Comparison of ENCODE assay signal across 8 cellular contexts in genomic region chr3:129593595-129594339, GRCh38. TPM values are rescaled to one million over a fixed set of nuclear protein-coding genes. Genes with fewer than 3 reads are reported as not detected.
DNase-seq lines count a peak whose midpoint lies in the region; ATAC-seq, FAIRE-seq and TF ChIP-seq lines count a peak whose summit lies in the region.

No MANE protein-coding gene starts in this region.

- no peak for TF ChIP-seq POLR2A in H1 (IDR thresholded peaks at IDR 0.05; ENCODE audit: control extremely low read depth in 1 of 2, low read depth in 2 of 2, low read length in 2 of 2)

- H3K23ac ChIP-seq in H1 (ENCODE audit: insufficient read length) = no peak overlapping the region

- no peaks in the 10 kb centered on the region; the same call in 1 of the 2 replicates for H3K23me2 ChIP-seq in H1 (ENCODE audit: low read depth, low read length)

- peak overlapping the region; percentile 24 for H4K5ac ChIP-seq in H1 (ENCODE audit: insufficient read length, low read depth, low read length)

- peak overlapping the region; percentile 99 for H3K27ac ChIP-seq in BLaER1
- no peak overlapping the region for H3K27ac ChIP-seq in H1 (ENCODE audit: low read depth, low read length)

- H2AK5ac ChIP-seq in H1 (ENCODE audit: low read depth, low read length) = peak overlapping the region; percentile 87

- peak overlapping the region; percentile 8 for H2BK120ac ChIP-seq in H1 (replicated peaks; ENCODE audit: low read depth, low read length)

- H3K4ac ChIP-seq in H1 (replicated peaks; ENCODE audit: insufficient read length, low read depth, low read length) = peak overlapping the region; percentile 82

- H4K20me1 ChIP-seq in BLaER1 = peaks cover 12% of the 10 kb centered on the region
- H4K20me1 ChIP-seq in H1 (replicated peaks in 1 of 2; ENCODE audit: control insufficient read depth in 1 of 2, insufficient read depth in 2 of 2, low read length in 2 of 2) = no peaks in the 10 kb centered on the region

- H2BK5ac ChIP-seq in H1 (ENCODE audit: low read depth, low read length) = peak overlapping the region; percentile 93

- H3K4me2 ChIP-seq in BLaER1 = peak overlapping the region; percentile 100
- peak overlapping the region; percentile 61 to 75 for H3K4me2 ChIP-seq in H1 (ENCODE audit: insufficient read depth in 1 of 2, low read depth in 2 of 2, low read length in 2 of 2)

- no peak for TF ChIP-seq EP300 in H1 (IDR thresholded peaks at IDR 0.05; ENCODE audit: borderline replicate concordance in 1 of 2, low read depth in 2 of 2, low read length in 2 of 2)

- peak overlapping the region; percentile 99 for H2BK15ac ChIP-seq in H1 (ENCODE audit: low read length)

- H2BK12ac ChIP-seq in H1 (ENCODE audit: low read depth, low read length) = peak overlapping the region; percentile 99

- H3K36me3 ChIP-seq in BLaER1 = no peaks in the 10 kb centered on the region
- H3K36me3 ChIP-seq in H1 (ENCODE audit: control insufficient read depth in 2 of 4, insufficient read depth in 4 of 4, low read length in 3 of 4) = no peaks in the 10 kb centered on the region

- H3K4me1 ChIP-seq in BLaER1 = peaks cover 98% of the 10 kb centered on the region
- peaks cover 13 to 58% (median 48%) of the 10 kb centered on the region in 4 experiments for H3K4me1 ChIP-seq in H1 (replicated peaks in 1 of 4; ENCODE audit: control insufficient read depth in 3 of 4, insufficient read depth in 4 of 4, low read length in 3 of 4)

- TF ChIP-seq CTCF in H1 (IDR thresholded peaks at IDR 0.05; ENCODE audit: control extremely low read depth in 1 of 3, insufficient read depth in 1 of 3, low read depth in 1 of 3, low read length in 3 of 3) = no peak

- WGBS in H1 (ENCODE audit: extremely low coverage in 1 of 2, insufficient coverage in 1 of 2, insufficient read length in 1 of 2, insufficient replicate concordance in 2 of 2, low coverage in 1 of 2, low lambda C conversion rate in 2 of 2, missing lambda C conversion rate in 1 of 2), 2 experiments = 35% methylated on average over 22 of the region's 22 CpGs; no CpG with 5 or more reads in 1 of the 2 experiments

- H4K91ac ChIP-seq in H1 (replicated peaks; ENCODE audit: insufficient read length, low read length) = peak overlapping the region; percentile 80

- TF ChIP-seq RAD21 in H1 (IDR thresholded peaks at IDR 0.05 in 1 of 2, conservative IDR thresholded peaks at IDR 0.05 in 1 of 2; ENCODE audit: low read depth in 2 of 2, low read length in 2 of 2) = no peak

- FAIRE-seq in H1 (lab: Jason Lieb, UNC) = no peak

- H3K9me3 ChIP-seq in BLaER1 = no peaks in the 10 kb centered on the region
- H3K9me3 ChIP-seq in H1 (ENCODE audit: insufficient read depth in 2 of 2, low read depth in 1 of 2, low read length in 1 of 2) = no peaks in the 10 kb centered on the region

- no peak overlapping the region for H3K14ac ChIP-seq in H1 (ENCODE audit: insufficient read length)

- no peak for ATAC-seq in HG02588 (IDR thresholded peaks at IDR 0.05; ENCODE audit: unreplicated experiment)

- peak overlapping the region; percentile 87 for H3K9ac ChIP-seq in BLaER1
- H3K9ac ChIP-seq in H1 (replicated peaks in 1 of 4; ENCODE audit: extremely low read depth in 1 of 4, low read depth in 3 of 4, low read length in 3 of 4) = no peak overlapping the region

- peak overlapping the region; percentile 20 for H4K8ac ChIP-seq in H1 (ENCODE audit: extremely low read depth, insufficient read depth, low read length)

- POLR2A ChIA-PET in H1 (lab: Charles Lee; ENCODE audit: partially characterized antibody) = interaction anchor here (0.9 to 2.5 kb wide), 7 partner anchors 10 to 104 kb away, joined by 3 to 14 read pairs (median 3); partner anchors contain the start of gene PLXND1

- DNase-seq in NCI-H1092 (lab: John Stamatoyannopoulos, UW) (peak; percentile 92), H1 (ENCODE audit: low read depth in 1 of 2, low spot score in 2 of 2) (peak in 1 of 2 experiments; percentile 55), retina (peak; percentile 78), GOT3 (lab: John Stamatoyannopoulos, UW) (no peak), NCI-H446 treated with DMSO at 0.1 percent for 48 hours (lab: John Stamatoyannopoulos, UW) (no peak)
- DNase-seq in activated CD4-positive, alpha-beta T cell treated with anti-CD3 and anti-CD28 coated beads for 48 hours = peak; percentile 80

- H3K56ac ChIP-seq in H1 (replicated peaks; ENCODE audit: insufficient read length, low read depth, low read length) = no peak overlapping the region

- no peaks in the 10 kb centered on the region for H3K27me3 ChIP-seq in BLaER1
- no peaks in the 10 kb centered on the region for H3K27me3 ChIP-seq in H1 (replicated peaks in 1 of 4; ENCODE audit: control insufficient read depth in 3 of 4, extremely low read depth in 1 of 4, insufficient read depth in 3 of 4, low read length in 3 of 4)

- H3K79me1 ChIP-seq in H1 (ENCODE audit: low read depth, low read length) = peaks cover 10% of the 10 kb centered on the region

- peak overlapping the region; percentile 62 for H3K4me3 ChIP-seq in BLaER1
- H3K4me3 ChIP-seq in H1 (ENCODE audit: extremely low read depth in 1 of 4, insufficient read depth in 2 of 4, low read depth in 3 of 4, low read length in 4 of 4) = peak overlapping the region in 1 of 4 experiments; percentile 53; a peak in 1 of 8 replicates

- H2BK20ac ChIP-seq in H1 (ENCODE audit: low read length) = peak overlapping the region; percentile 13

- H2AFZ ChIP-seq in H1 (ENCODE audit: low read length) = 0 out of 2 replicates have a peak overlapping the region, but pooled peaks have one; percentile 33

- CTCF ChIA-PET in H1 (lab: Charles Lee; ENCODE audit: partially characterized antibody) = interaction anchor here (0.6 to 2.7 kb wide), 17 partner anchors 9 to 311 kb away, joined by 3 to 11 read pairs (median 4); no protein-coding TSS in a partner anchor

- peak overlapping the region; percentile 92 for H3K18ac ChIP-seq in H1 (ENCODE audit: extremely low read depth, low read length)

- H3K79me2 ChIP-seq in H1 (ENCODE audit: control insufficient read depth in 1 of 2, insufficient read depth in 2 of 2, low read length in 2 of 2) = peaks cover 0 to 15% of the 10 kb centered on the region in 2 experiments; a peak in 2 of 4 replicates

TF ChIP-seq in H1, 55 proteins besides CTCF, POLR2A, EP300 and RAD21:
- TF ChIP-seq ATF3 (IDR thresholded peaks at IDR 0.05; ENCODE audit: insufficient read depth, low read depth, low read length) (no peak), KDM1A (IDR thresholded peaks at IDR 0.05; ENCODE audit: borderline replicate concordance, low read length) (peak; percentile 77; the same call in 1 of the 2 replicates), CTBP2 (IDR thresholded peaks at IDR 0.05; ENCODE audit: borderline replicate concordance, insufficient read depth, insufficient read length, low read length) (peak; percentile 30), RBBP5 (IDR thresholded peaks at IDR 0.05; ENCODE audit: borderline replicate concordance, low read depth, low read length) (peak; percentile 14; the same call in 1 of the 2 replicates), YY1 (IDR thresholded peaks at IDR 0.05; ENCODE audit: low read depth, low read length) (no peak), ATF2 (IDR thresholded peaks at IDR 0.05; ENCODE audit: low read length) (no peak), CEBPB (IDR thresholded peaks at IDR 0.05; ENCODE audit: low read depth, low read length) (0 out of 2 replicates have a peak, but pooled peaks have one; percentile 29), MAX (IDR thresholded peaks at IDR 0.05) (no peak)

RNA-seq across cellular contexts. Expression of gene PLXND1, which starts 12.7 kb away (rescaled TPM):
- 60.2 and 66.4 TPM in 2 replicates for total RNA-seq in H1 (2021; fragmentation: NEBNext Ultra II Directional; extraction: Animal tissue kit (Norgen Biotek cat#: 25700))
- 17.7 and 21.7 TPM in 2 replicates for polyA plus RNA-seq in H1 (2011; rRNA removed)
- 18.6 TPM for polyA plus RNA-seq in H1 (2011; cell fraction: cytosol; rRNA removed)
- 82.4 TPM for polyA plus RNA-seq in H1 (2011; cell fraction: nucleus; rRNA removed)
- 31.8 to 69.1 TPM (median 54.8 TPM) in 4 replicates for polyA plus RNA-seq in H1 (2012, experiment 1 of 2)
- polyA plus RNA-seq in H1 (2012, experiment 2 of 2) = 41.9 TPM
- 103 TPM for polyA plus RNA-seq in H1 (2013, experiment 1 of 2)
- polyA plus RNA-seq in H1 (2013, experiment 2 of 2) = 99.8 TPM
- polyA minus RNA-seq in H1 (2011; rRNA and poly(A)+ RNA removed) = 28.1 and 28.5 TPM in 2 replicates
- polyA minus RNA-seq in H1 (2011; cell fraction: cytosol; rRNA and poly(A)+ RNA removed) = 23.0 TPM
- 22.9 TPM for polyA minus RNA-seq in H1 (2011; cell fraction: nucleus; rRNA and poly(A)+ RNA removed)

RNA-seq across cellular contexts. Expression of gene H1-8, which starts 50.8 kb away (rescaled TPM):
- not detected in 2 replicates for total RNA-seq in H1 (2021; fragmentation: NEBNext Ultra II Directional; extraction: Animal tissue kit (Norgen Biotek cat#: 25700))
- not detected in 2 replicates for polyA plus RNA-seq in H1 (2011; rRNA removed)
- polyA plus RNA-seq in H1 (2011; cell fraction: cytosol; rRNA removed) = not detected
- not detected for polyA plus RNA-seq in H1 (2011; cell fraction: nucleus; rRNA removed)
- polyA plus RNA-seq in H1 (2012, experiment 1 of 2) = not detected in 4 replicates
- not detected for polyA plus RNA-seq in H1 (2012, experiment 2 of 2)
- not detected for polyA plus RNA-seq in H1 (2013, experiment 1 of 2)
- polyA plus RNA-seq in H1 (2013, experiment 2 of 2) = not detected
- polyA minus RNA-seq in H1 (2011; rRNA and poly(A)+ RNA removed) = not detected in 2 replicates
- not detected for polyA minus RNA-seq in H1 (2011; cell fraction: cytosol; rRNA and poly(A)+ RNA removed)
- polyA minus RNA-seq in H1 (2011; cell fraction: nucleus; rRNA and poly(A)+ RNA removed) = not detected

Comparison
In these comparisons a context has a peak if more than half of its experiments do, and no peak if none do; other contexts are left out.
1. DNase-seq: peak in NCI-H1092 (single experiment), activated CD4-positive, alpha-beta T cell treated with anti-CD3 and anti-CD28 coated beads for 48 hours (single experiment) and retina (single experiment); none in GOT3 (single experiment) and NCI-H446 treated with DMSO at 0.1 percent for 48 hours (single experiment).